Comparison of ENCODE assay signal across 7 cellular contexts in genomic region chr19:48169974-48170803, GRCh38. TPM values are rescaled to one million over a fixed set of nuclear protein-coding genes. Genes with fewer than 3 reads are reported as not detected.
A peak's percentile ranks its signal among the peaks of the same experiment; 100 is the strongest.
DNase-seq lines count a peak whose midpoint lies in the region; ATAC-seq and TF ChIP-seq lines count a peak whose summit lies in the region.

LIG1 (minus strand) TSS chr19:48170344; CDS start chr19:48165566, 4,778 bp downstream.
ZSWIM9 (plus strand) TSS chr19:48170680; CDS start chr19:48171803, 1,123 bp downstream.

- no peaks in the 10 kb centered on the region for H3K4me1 ChIP-seq in hepatocyte (ENCODE audit: insufficient read depth)

- H3K27me3 ChIP-seq in hepatocyte, result no peaks in the 10 kb centered on the region

- H3K4me3 ChIP-seq in astrocyte of the cerebellum (ENCODE audit: low read depth, low read length) (peak within 1 kb of the TSS; percentile 80), hepatocyte (peak within 1 kb of the TSS; percentile 75)

- no peaks in the 10 kb centered on the region for H4K20me1 ChIP-seq in hepatocyte (ENCODE audit: insufficient read depth, poor library complexity, severe bottlenecking)

- peak within 1 kb of the TSS; percentile 90 for H3K4me2 ChIP-seq in hepatocyte

- peak within 1 kb of the TSS; percentile 86 for H3K27ac ChIP-seq in hepatocyte

- peak; percentile 80 for DNase-seq in NCI-H2029 treated with DMSO at 0.1 percent for 48 hours (lab: John Stamatoyannopoulos, UW)
- peak; percentile 84 for DNase-seq in T-helper 22 cell (ENCODE audit: low read depth)
- peak; percentile 82 for DNase-seq in astrocyte of the cerebellum (ENCODE audit: low read depth)
- DNase-seq in hepatocyte (ENCODE audit: low spot score), result peak; percentile 97
- peak; percentile 98 for DNase-seq in retina

- H2AFZ ChIP-seq in hepatocyte, result peak within 1 kb of the TSS; percentile 83

- H3K9me2 ChIP-seq in hepatocyte (replicated peaks; ENCODE audit: insufficient read depth), result no peaks in the 10 kb centered on the region

- ATAC-seq in GM18505 (IDR thresholded peaks at IDR 0.05; ENCODE audit: unreplicated experiment) (peak; percentile 79), HG02973 (IDR thresholded peaks at IDR 0.05; ENCODE audit: unreplicated experiment) (peak; percentile 66)

- TF ChIP-seq POLR2A in GM18505 (IDR thresholded peaks at IDR 0.05; ENCODE audit: borderline replicate concordance, extremely low read depth, insufficient read depth, insufficient read length), result no peak

- H3K9me3 ChIP-seq in hepatocyte (ENCODE audit: low read depth), result no peaks in the 10 kb centered on the region

- under 1% methylated on average over 25 of the region's 81 CpGs for WGBS in hepatocyte (ENCODE audit: low lambda C conversion rate, missing lambda C conversion rate)

- TF ChIP-seq CTCF in astrocyte of the cerebellum (IDR thresholded peaks at IDR 0.05; ENCODE audit: low read depth, low read length, missing control alignments) (peak; percentile 6), hepatocyte (IDR thresholded peaks at IDR 0.05; ENCODE audit: poor library complexity) (no peak)

- H3K36me3 ChIP-seq in hepatocyte (replicated peaks; ENCODE audit: insufficient read depth, low read depth), result no peaks in the 10 kb centered on the region

- peaks cover 42% of the 10 kb centered on the region for H3K79me2 ChIP-seq in hepatocyte

- in situ Hi-C loops in astrocyte of the cerebellum (cut with HindIII; ENCODE audit: low sequenced_read_pairs), result no loop called here

RNA-seq across cellular contexts. Expression of gene LIG1, which starts in this region (rescaled TPM):
- 19.6 and 23.8 TPM in 2 replicates for total RNA-seq in hepatocyte
- 28.4 and 29.8 TPM in 2 replicates for polyA plus RNA-seq in hepatocyte

RNA-seq across cellular contexts. Expression of gene ZSWIM9, which starts in this region (rescaled TPM):
- 0.73 and 1.2 TPM in 2 replicates for total RNA-seq in hepatocyte
- polyA plus RNA-seq in hepatocyte, result 1.5 and 2.1 TPM in 2 replicates

Comparison
In these comparisons a context has a peak if more than half of its experiments do, and no peak if none do; other contexts are left out.
1. Peak in every context shown above with its lines: DNase-seq, ATAC-seq, H3K4me3 ChIP-seq and H3K27ac ChIP-seq.